In the genomic region with DNA sequence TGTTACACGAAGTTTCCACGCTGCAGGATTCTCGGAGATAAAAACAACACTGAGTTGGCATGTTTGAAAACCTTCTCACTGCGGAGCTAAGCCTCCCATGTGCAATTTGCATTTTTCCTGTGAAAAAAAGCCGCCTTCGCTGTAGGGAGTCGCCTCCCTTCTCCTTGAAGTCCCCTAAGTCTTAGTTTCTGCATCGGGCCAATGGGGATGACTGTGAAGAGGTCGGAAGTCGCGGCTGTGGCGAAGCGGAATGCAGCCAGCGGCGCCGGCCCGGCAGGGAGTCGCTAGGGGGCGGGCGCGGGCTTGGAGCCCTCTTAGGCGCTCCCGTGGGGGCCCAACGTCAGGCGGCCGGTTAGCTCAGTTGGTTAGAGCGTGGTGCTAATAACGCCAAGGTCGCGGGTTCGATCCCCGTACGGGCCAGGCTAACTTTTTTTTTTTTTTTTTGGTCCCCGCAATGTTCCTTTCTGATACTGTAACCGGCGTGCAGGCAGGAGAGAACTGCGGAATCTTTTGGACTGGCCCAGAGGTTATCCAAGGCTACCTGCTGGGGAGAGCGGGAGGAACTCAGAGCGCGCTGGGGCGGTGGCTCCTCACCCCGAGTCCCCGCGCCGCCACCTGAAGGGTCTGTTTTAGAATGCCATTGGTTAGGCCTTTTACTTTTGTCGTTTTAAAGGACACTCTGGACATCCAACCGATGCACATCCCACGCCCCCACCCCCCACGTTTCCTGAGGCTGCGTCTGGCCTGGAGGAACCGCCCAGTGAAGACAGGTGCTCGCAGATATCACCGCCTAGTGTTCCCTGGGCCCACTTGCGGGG, we compare ENCODE assay signal across 8 cellular contexts. TPM values are rescaled to one million over a fixed set of nuclear protein-coding genes. Genes with fewer than 3 reads are reported as not detected.
A peak's percentile ranks its signal among the peaks of the same experiment; 100 is the strongest.
DNase-seq lines count a peak whose midpoint lies in the region; ATAC-seq and TF ChIP-seq lines count a peak whose summit lies in the region.

No MANE protein-coding gene starts in this region.

- TF ChIP-seq POLR2A in suprapubic skin (IDR thresholded peaks at IDR 0.05): no peak

- TF ChIP-seq CTCF in GM10248 (IDR thresholded peaks at IDR 0.05; ENCODE audit: control extremely low read depth, extremely low read depth, low read depth, missing control alignments): peak; percentile 95
- peak; percentile 69 to 85 for TF ChIP-seq CTCF in suprapubic skin (IDR thresholded peaks at IDR 0.05)

- peak overlapping the region; percentile 88 for H3K4me3 Mint-ChIP-seq in activated naive CD4-positive, alpha-beta T cell treated with anti-CD3 and anti-CD28 coated beads, Interleukin-2, amount 10 ng/mL, durations not matched to agents 7 days and 5 days

- no peaks in the 10 kb centered on the region for H3K27me3 ChIP-seq in suprapubic skin

- H3K4me3 ChIP-seq in suprapubic skin: peak overlapping the region; percentile 55

- peaks cover 54% of the 10 kb centered on the region for H3K4me1 ChIP-seq in suprapubic skin

- peak; percentile 93 for DNase-seq in GM10248 (ENCODE audit: extremely low spot score)
- DNase-seq in MV-4-11 (lab: John Stamatoyannopoulos, UW): peak; percentile 87
- peak; percentile 84 for DNase-seq in SK-N-DZ (ENCODE audit: low spot score)
- peak; percentile 95 for DNase-seq in activated naive CD4-positive, alpha-beta T cell treated with anti-CD3 and anti-CD28 coated beads, Interleukin-2, amount 10 ng/mL, durations not matched to agents 7 days and 5 days
- DNase-seq in globus pallidus (ENCODE audit: low spot score): peak; percentile 91
- DNase-seq in occipital lobe (lab: John Stamatoyannopoulos, UW): peak; percentile 86
- peak; percentile 97 for DNase-seq in suprapubic skin (ENCODE audit: low spot score in 2 of 2)

- no peak for TF ChIP-seq EP300 in suprapubic skin (IDR thresholded peaks at IDR 0.05)

- no peaks in the 10 kb centered on the region for H3K9me3 Mint-ChIP-seq in activated naive CD4-positive, alpha-beta T cell treated with anti-CD3 and anti-CD28 coated beads, Interleukin-2, amount 10 ng/mL, durations not matched to agents 7 days and 5 days

- peak overlapping the region; percentile 95 for H3K27ac Mint-ChIP-seq in activated naive CD4-positive, alpha-beta T cell treated with anti-CD3 and anti-CD28 coated beads, Interleukin-2, amount 10 ng/mL, durations not matched to agents 7 days and 5 days

- 0% methylated on average over 33 of the region's 54 CpGs for WGBS in suprapubic skin

- H3K36me3 Mint-ChIP-seq in activated naive CD4-positive, alpha-beta T cell treated with anti-CD3 and anti-CD28 coated beads, Interleukin-2, amount 10 ng/mL, durations not matched to agents 7 days and 5 days: peaks cover 4% of the 10 kb centered on the region

- H3K4me1 Mint-ChIP-seq in activated naive CD4-positive, alpha-beta T cell treated with anti-CD3 and anti-CD28 coated beads, Interleukin-2, amount 10 ng/mL, durations not matched to agents 7 days and 5 days: peaks cover 76% of the 10 kb centered on the region

- H3K36me3 ChIP-seq in suprapubic skin: no peaks in the 10 kb centered on the region

- peak; percentile 57 for ATAC-seq in HG02571 (IDR thresholded peaks at IDR 0.05; ENCODE audit: unreplicated experiment)

- H3K27ac ChIP-seq in suprapubic skin: peak overlapping the region; percentile 75

- no peaks in the 10 kb centered on the region for H3K9me3 ChIP-seq in suprapubic skin

- H3K27me3 Mint-ChIP-seq in activated naive CD4-positive, alpha-beta T cell treated with anti-CD3 and anti-CD28 coated beads, Interleukin-2, amount 10 ng/mL, durations not matched to agents 7 days and 5 days: peaks cover 17% of the 10 kb centered on the region

- POLR2A ChIA-PET in GM10248 (lab: Yijun Ruan, JAX): interaction anchor here (1.3 kb wide), 1 partner anchor 12 kb away, joined by 7 read pairs; the partner anchor contains the start of gene MOK

- CTCF ChIA-PET in GM10248 (lab: Yijun Ruan, JAX): interaction anchor here (0.6 to 3.7 kb wide), 29 partner anchors 8 to 610 kb away, joined by 3 to 20 read pairs (median 4); partner anchors contain the start of gene MOK
- CTCF ChIA-PET in activated naive CD4-positive, alpha-beta T cell treated with anti-CD3 and anti-CD28 coated beads, Interleukin-2, amount 10 ng/mL, durations not matched to agents 7 days and 5 days (lab: Charles Lee): interaction anchor here (0.6 to 4.7 kb wide), 17 partner anchors 11 to 378 kb away, joined by 3 to 24 read pairs (median 3); partner anchors contain the start of gene MOK

RNA-seq across cellular contexts. Expression of gene ZNF839, which starts 2.6 kb away (rescaled TPM):
- 6.7 and 9.4 TPM in 2 replicates for polyA plus RNA-seq in SK-N-DZ (2014; cell fraction: cytosol; rRNA removed)
- 13.2 and 14.4 TPM in 2 replicates for polyA plus RNA-seq in SK-N-DZ (2014; cell fraction: nucleus; rRNA removed)
- total RNA-seq in occipital lobe (12.6 TPM), suprapubic skin (10 to 100 TPM in 3 of 4 donors, 1 to 10 TPM in 1; 9.2 to 41.0 (median 17.7) TPM)

RNA-seq across cellular contexts. Expression of gene MOK, which starts 12.0 kb away (rescaled TPM):
- 3.5 and 3.7 TPM in 2 replicates for polyA plus RNA-seq in SK-N-DZ (2014; cell fraction: cytosol; rRNA removed)
- 11.7 and 14.2 TPM in 2 replicates for polyA plus RNA-seq in SK-N-DZ (2014; cell fraction: nucleus; rRNA removed)
- total RNA-seq in occipital lobe (28.1 TPM), suprapubic skin (10 to 100 TPM; 13.0 to 25.4 (median 17.0) TPM)

RNA-seq across cellular contexts. Expression of gene CINP, which starts 45.7 kb away (rescaled TPM):
- 19.7 and 26.2 TPM in 2 replicates for polyA plus RNA-seq in SK-N-DZ (2014; cell fraction: cytosol; rRNA removed)
- polyA plus RNA-seq in SK-N-DZ (2014; cell fraction: nucleus; rRNA removed): 6.4 and 9.7 TPM in 2 replicates
- 23.1 TPM for total RNA-seq in occipital lobe
- total RNA-seq in suprapubic skin: 10 to 100 TPM; 28.3 to 35.1 (median 29.4) TPM

RNA-seq across cellular contexts. Expression of gene TECPR2, which starts 45.8 kb away (rescaled TPM):
- polyA plus RNA-seq in SK-N-DZ (2014; cell fraction: cytosol; rRNA removed): 1.8 and 5.3 TPM in 2 replicates
- polyA plus RNA-seq in SK-N-DZ (2014; cell fraction: nucleus; rRNA removed): 0.99 and 5.3 TPM in 2 replicates
- total RNA-seq in occipital lobe (15.9 TPM), suprapubic skin (10 to 100 TPM; 12.1 to 22.6 (median 16.8) TPM)

Comparison
In these comparisons a context has a peak if more than half of its experiments do, and no peak if none do; other contexts are left out.
1. Peak in every context shown above with its lines: DNase-seq, ATAC-seq, H3K4me3 ChIP-seq and H3K27ac ChIP-seq.